In the genomic region with DNA sequence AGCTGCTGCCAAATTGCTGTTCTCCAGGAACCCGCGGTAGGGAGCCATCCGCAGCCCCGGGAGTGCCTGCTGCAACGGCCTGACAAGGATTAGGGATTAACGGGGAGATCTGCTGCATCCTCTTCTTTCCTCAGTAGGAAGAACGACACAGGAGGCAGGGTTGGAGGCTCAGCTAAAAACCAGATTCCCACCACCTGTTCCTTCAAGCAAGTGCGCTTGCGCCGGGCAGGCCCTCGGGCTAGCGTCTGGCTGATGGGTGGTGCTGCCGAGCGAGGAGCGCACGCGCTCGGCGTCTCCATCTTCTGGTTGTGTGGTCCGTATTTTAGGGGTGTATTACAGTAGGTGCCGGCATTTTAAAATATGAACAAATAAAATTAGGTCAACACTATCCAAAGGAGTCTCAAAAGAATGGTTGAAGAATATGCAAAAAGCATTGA, we compare ENCODE assay signal across 8 cellular contexts. TPM values are rescaled to one million over a fixed set of nuclear protein-coding genes. Genes with fewer than 3 reads are reported as not detected.
DNase-seq lines count a peak whose midpoint lies in the region; ATAC-seq, FAIRE-seq and TF ChIP-seq lines count a peak whose summit lies in the region.

No MANE protein-coding gene starts in this region.

- TF ChIP-seq CTCF in D721Med (IDR thresholded peaks at IDR 0.05; ENCODE audit: insufficient read depth, missing control alignments) (peak; percentile 13), bronchial epithelial cell (IDR thresholded peaks at IDR 0.05; ENCODE audit: insufficient read depth, low read length, severe bottlenecking) (no peak)

- DNase-seq in D721Med (ENCODE audit: insufficient read length, low spot score) (peak; percentile 75), NCI-H2171 treated with DMSO at 0.1 percent for 48 hours (lab: John Stamatoyannopoulos, UW) (peak; percentile 80), bronchial epithelial cell (ENCODE audit: low read depth) (peak; percentile 13), kidney tubule cell (ENCODE audit: low spot score) (peak; percentile 65), HTR-8/SVneo (ENCODE audit: insufficient read length, low spot score) (no peak)
- DNase-seq in stimulated activated CD4-positive, alpha-beta T cell treated with anti-CD3 and anti-CD28 coated beads, TNF-alpha, amount 100 ng/mL, for 24 hours (ENCODE audit: low read depth in 3 of 3): peak in 2 of 3 experiments; percentile 2 to 32

- peaks cover 4% of the 10 kb centered on the region for H3K27me3 ChIP-seq in bronchial epithelial cell (ENCODE audit: control insufficient read depth, insufficient read depth, low read length)

- H3K36me3 ChIP-seq in bronchial epithelial cell (ENCODE audit: control insufficient read depth, insufficient read depth, low read length): no peaks in the 10 kb centered on the region

- ATAC-seq in HG03521 (IDR thresholded peaks at IDR 0.05; ENCODE audit: unreplicated experiment) (no peak), GM19324 (IDR thresholded peaks at IDR 0.05; ENCODE audit: low FRiP score, unreplicated experiment) (no peak)

- FAIRE-seq in D721Med (lab: Jason Lieb, UNC) (no peak), bronchial epithelial cell (lab: Jason Lieb, UNC) (no peak), HTR-8/SVneo (lab: Jason Lieb, UNC) (no peak)

- no peak overlapping the region for H3K4me3 ChIP-seq in bronchial epithelial cell (ENCODE audit: low read depth, low read length)

RNA-seq across cellular contexts. Expression of gene SLC25A26, which starts 25.4 kb away (rescaled TPM):
- 28.3 and 39.0 TPM in 2 replicates for total RNA-seq in bronchial epithelial cell
